15 cellular contexts compared by ENCODE assay signal in the genomic region with DNA sequence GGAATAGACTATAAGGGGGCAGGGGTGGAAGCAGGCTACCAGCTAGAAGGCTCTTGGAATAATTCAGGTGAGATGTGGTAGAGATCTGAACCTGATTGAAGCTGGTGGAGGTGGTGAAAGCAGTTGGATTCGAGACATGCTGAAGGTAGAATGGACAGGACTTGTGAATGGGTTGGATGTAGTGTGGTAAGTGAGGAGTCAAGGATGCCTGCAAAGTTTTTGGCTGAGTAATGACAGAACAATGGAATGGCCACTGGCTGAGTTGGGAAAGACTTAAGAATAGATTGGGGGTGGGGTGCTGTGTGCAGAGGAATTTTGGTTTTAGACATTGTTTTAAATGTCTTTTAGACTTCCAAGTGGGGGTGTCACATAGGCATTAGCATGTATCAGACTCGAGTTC. TPM values are rescaled to one million over a fixed set of nuclear protein-coding genes. Genes with fewer than 3 reads are reported as not detected.
DNase-seq lines count a peak whose midpoint lies in the region; ATAC-seq and TF ChIP-seq lines count a peak whose summit lies in the region.
"Had no signal": no experiment of that assay in that cellular context is flagged by ENCODE, and none has a peak within 500 bp of the region (broad histone marks: within the 10 kb centered on the region; RNA-seq: fewer than 3 reads in every experiment).

No MANE protein-coding gene starts in this region.

- peaks cover 4% of the 10 kb centered on the region for H3K36me3 ChIP-seq in neural progenitor cell

- no peak for TF ChIP-seq CTCF in neural progenitor cell (IDR thresholded peaks at IDR 0.05)

- H3K4me3 ChIP-seq in neural progenitor cell = no peak overlapping the region
- H3K4me3 ChIP-seq: BLaER1 treated with 17β-estradiol and CSF1 and Interleukin-3, amounts not matched to agents 10 nM and 100 nM had no signal

- H4K20me1 ChIP-seq in neural progenitor cell (ENCODE audit: low read depth) = peaks cover 4% of the 10 kb centered on the region
- H4K20me1 ChIP-seq: BLaER1 treated with 17β-estradiol and CSF1 and Interleukin-3, amounts not matched to agents 10 nM and 100 nM had no signal

- ATAC-seq in HG03095 (IDR thresholded peaks at IDR 0.05; ENCODE audit: unreplicated experiment) (no peak), GM18868 (IDR thresholded peaks at IDR 0.05; ENCODE audit: unreplicated experiment) (no peak)
- ATAC-seq: Panc1 had no signal

- H3K36me3 Mint-ChIP-seq in neural progenitor cell = peaks cover 5% of the 10 kb centered on the region

- no peaks in the 10 kb centered on the region for H3K9me3 Mint-ChIP-seq in neural progenitor cell
- H3K9me3 Mint-ChIP-seq: nephron had no signal

- H3K4me1 ChIP-seq in neural progenitor cell = peaks cover 9% of the 10 kb centered on the region
- H3K4me1 ChIP-seq: BLaER1 treated with 17β-estradiol and CSF1 and Interleukin-3, amounts not matched to agents 10 nM and 100 nM had no signal

- H3K9me3 ChIP-seq in neural progenitor cell (ENCODE audit: low read depth) = no peaks in the 10 kb centered on the region
- H3K9me3 ChIP-seq: BLaER1 treated with 17β-estradiol and CSF1 and Interleukin-3, amounts not matched to agents 10 nM and 100 nM had no signal

- no peaks in the 10 kb centered on the region for H3K4me1 Mint-ChIP-seq in neural progenitor cell
- H3K4me1 Mint-ChIP-seq: nephron had no signal

- no peaks in the 10 kb centered on the region for H3K27me3 Mint-ChIP-seq in neural progenitor cell (ENCODE audit: insufficient read depth, low read depth)

- H3K27me3 ChIP-seq in neural progenitor cell = no peaks in the 10 kb centered on the region
- H3K27me3 ChIP-seq: BLaER1 treated with 17β-estradiol and CSF1 and Interleukin-3, amounts not matched to agents 10 nM and 100 nM had no signal

- DNase-seq in GM04503 (ENCODE audit: low read depth) (peak; percentile 33), RPMI7951 (ENCODE audit: low read depth) (peak; percentile 0), fibroblast of gingiva (ENCODE audit: low read depth) (peak; percentile 49), neural progenitor cell (ENCODE audit: low spot score) (peak; percentile 15), NCI-H2029 (lab: John Stamatoyannopoulos, UW) (no peak)
- DNase-seq: amygdala, GOT3, NCI-H2107, NCI-H774, WERI-Rb-1 had no signal

- peaks cover 6% of the 10 kb centered on the region for H3F3A ChIP-seq in neural progenitor cell (ENCODE audit: low read depth)

- H2AFZ ChIP-seq in neural progenitor cell (replicated peaks) = no peak overlapping the region

- no peak overlapping the region for H3K4me2 ChIP-seq in neural progenitor cell
- H3K4me2 ChIP-seq: BLaER1 treated with 17β-estradiol and CSF1 and Interleukin-3, amounts not matched to agents 10 nM and 100 nM had no signal

- no peak overlapping the region for H3K27ac ChIP-seq in neural progenitor cell
- H3K27ac ChIP-seq: BLaER1 treated with 17β-estradiol and CSF1 and Interleukin-3, amounts not matched to agents 10 nM and 100 nM; WERI-Rb-1 had no signal

- no peaks in the 10 kb centered on the region for H3K79me2 ChIP-seq in neural progenitor cell (ENCODE audit: low read depth)

- no peak overlapping the region for H3K27ac Mint-ChIP-seq in neural progenitor cell
- H3K27ac Mint-ChIP-seq: nephron had no signal

- H3K9ac ChIP-seq in neural progenitor cell = no peak overlapping the region
- H3K9ac ChIP-seq: BLaER1 treated with 17β-estradiol and CSF1 and Interleukin-3, amounts not matched to agents 10 nM and 100 nM had no signal

- no peak overlapping the region for H3K4me3 Mint-ChIP-seq in neural progenitor cell
- H3K4me3 Mint-ChIP-seq: nephron had no signal

RNA-seq across cellular contexts. Expression of a gene that starts 33.5 kb away (rescaled TPM):
- total RNA-seq in RPMI7951 (2014; rRNA removed; shearing (Covaris generic)) = 38.1 and 53.2 TPM in 2 replicates
- total RNA-seq in neural progenitor cell (ENCODE audit: low replicate concordance) = 90.1 and 131 TPM in 2 replicates
